Comparison of ENCODE assay signal across 17 cellular contexts in the genomic region with DNA sequence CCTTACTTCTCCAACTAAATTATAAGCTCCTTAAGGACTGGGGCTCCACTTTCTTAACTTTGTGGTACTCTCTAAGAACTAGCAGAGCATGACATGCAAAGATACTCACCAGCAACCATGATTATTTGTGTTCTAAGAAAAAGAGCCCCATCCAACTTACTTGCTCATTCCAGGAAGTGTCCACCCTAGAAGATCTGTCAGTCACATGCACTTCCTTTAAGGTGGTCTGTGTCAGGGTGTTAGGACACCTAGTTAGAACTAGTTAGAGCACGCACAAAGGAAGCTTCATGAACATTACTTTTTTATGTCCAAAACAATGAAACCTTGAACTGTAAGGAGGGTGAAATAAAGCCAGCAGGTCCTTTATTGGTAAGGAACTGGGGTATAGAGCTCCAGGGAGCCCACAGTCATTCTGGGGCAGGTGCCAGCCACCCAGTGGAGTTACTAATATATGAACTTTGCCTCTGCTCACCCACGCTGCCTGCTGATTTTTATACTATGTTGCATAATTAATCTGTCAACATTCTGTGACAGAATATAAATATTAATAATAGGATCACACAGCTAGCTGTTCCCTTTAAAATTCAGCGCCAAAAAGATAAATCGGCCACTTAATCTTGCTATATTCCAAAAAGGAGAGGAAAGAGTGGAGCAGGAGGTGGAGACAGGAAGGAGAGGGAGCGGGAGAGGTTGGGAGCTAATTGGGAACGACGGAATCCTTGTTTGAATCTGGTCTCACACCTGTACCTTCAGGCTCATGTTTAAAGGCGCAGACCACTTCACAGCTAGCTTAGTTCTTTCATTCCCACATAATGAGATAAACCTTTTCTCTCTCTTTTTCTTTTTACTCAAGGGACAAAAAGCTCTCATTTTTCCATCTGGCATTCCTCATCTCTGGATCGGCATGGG.
DNase-seq lines count a peak whose midpoint lies in the region; ATAC-seq and TF ChIP-seq lines count a peak whose summit lies in the region.
"Had no signal": no experiment of that assay in that cellular context is flagged by ENCODE, and none has a peak within 500 bp of the region (broad histone marks: within the 10 kb centered on the region; RNA-seq: fewer than 3 reads in every experiment).

No MANE protein-coding gene starts in this region.

- H3K4me1 ChIP-seq in tibial nerve = no peaks in the 10 kb centered on the region

- no peak for TF ChIP-seq CTCF in activated CD8-positive, alpha-beta T cell treated with anti-CD3 and anti-CD28 coated beads for 36 hours (IDR thresholded peaks at IDR 0.05)
- no peak for TF ChIP-seq CTCF in tibial nerve (IDR thresholded peaks at IDR 0.05)

- H3K4me1 Mint-ChIP-seq in activated CD8-positive, alpha-beta memory T cell treated with anti-CD3 and anti-CD28 coated beads, Interleukin-2, amount 10 ng/mL, durations not matched to agents 7 days and 5 days = peaks cover 18% of the 10 kb centered on the region
- H3K4me1 Mint-ChIP-seq in activated CD8-positive, alpha-beta T cell treated with anti-CD3 and anti-CD28 coated beads for 36 hours (ENCODE audit: low read depth) = peaks cover 22% of the 10 kb centered on the region
- H3K4me1 Mint-ChIP-seq: B cell had no signal

- intact Hi-C loops in activated CD8-positive, alpha-beta T cell treated with anti-CD3 and anti-CD28 coated beads for 36 hours (cut with micrococcal nuclease) = no loop called here

- H3K27ac ChIP-seq in tibial nerve = no peak overlapping the region

- H3K27me3 ChIP-seq in tibial nerve = no peaks in the 10 kb centered on the region

- WGBS in tibial nerve, 2 donors = 66 to 70% methylated on average over 9 of the region's 9 CpGs

- no peak for DNase-seq in activated CD8-positive, alpha-beta memory T cell treated with anti-CD3 and anti-CD28 coated beads, Interleukin-2, amount 10 ng/mL, durations not matched to agents 7 days and 5 days
- DNase-seq in activated CD8-positive, alpha-beta memory T cell treated with anti-CD3 and anti-CD28 coated beads for 24 hours = no peak
- DNase-seq in activated CD8-positive, alpha-beta T cell treated with anti-CD3 and anti-CD28 coated beads for 36 hours = peak; percentile 15
- DNase-seq in left lobe of liver (ENCODE audit: low spot score) (peak; percentile 55), tibial nerve (ENCODE audit: low spot score in 2 of 2) (no peak), NCI-H1694 (lab: John Stamatoyannopoulos, UW) (no peak)
- DNase-seq in activated CD4-positive, CD25-positive, alpha-beta regulatory T cell treated with anti-CD3 and anti-CD28 coated beads, Interleukin-2, amount 50 U/mL, for 72 hours = no peak
- DNase-seq: GDM1, IMR-90, NCI-H1436 treated with DMSO at 0.1 percent for 48 hours, NCI-H2029 treated with DMSO at 0.1 percent for 48 hours, NCI-H2171, NCI-H526, PC-3, RPMI8226 had no signal

- no peaks in the 10 kb centered on the region for H3K27me3 Mint-ChIP-seq in activated CD8-positive, alpha-beta memory T cell treated with anti-CD3 and anti-CD28 coated beads, Interleukin-2, amount 10 ng/mL, durations not matched to agents 7 days and 5 days
- no peaks in the 10 kb centered on the region for H3K27me3 Mint-ChIP-seq in activated CD8-positive, alpha-beta T cell treated with anti-CD3 and anti-CD28 coated beads for 36 hours
- H3K27me3 Mint-ChIP-seq: B cell had no signal

- no peaks in the 10 kb centered on the region for H3K36me3 Mint-ChIP-seq in activated CD8-positive, alpha-beta memory T cell treated with anti-CD3 and anti-CD28 coated beads, Interleukin-2, amount 10 ng/mL, durations not matched to agents 7 days and 5 days
- H3K36me3 Mint-ChIP-seq in activated CD8-positive, alpha-beta T cell treated with anti-CD3 and anti-CD28 coated beads for 36 hours (ENCODE audit: low read depth) = no peaks in the 10 kb centered on the region

- H3K27ac Mint-ChIP-seq in activated CD8-positive, alpha-beta memory T cell treated with anti-CD3 and anti-CD28 coated beads, Interleukin-2, amount 10 ng/mL, durations not matched to agents 7 days and 5 days = no peak overlapping the region
- H3K27ac Mint-ChIP-seq in activated CD8-positive, alpha-beta T cell treated with anti-CD3 and anti-CD28 coated beads for 36 hours = peak overlapping the region; percentile 13
- H3K27ac Mint-ChIP-seq: B cell had no signal

- H3K4me3 ChIP-seq in tibial nerve = no peak overlapping the region

- no peak overlapping the region for H3K4me3 Mint-ChIP-seq in activated CD8-positive, alpha-beta memory T cell treated with anti-CD3 and anti-CD28 coated beads, Interleukin-2, amount 10 ng/mL, durations not matched to agents 7 days and 5 days
- H3K4me3 Mint-ChIP-seq in activated CD8-positive, alpha-beta T cell treated with anti-CD3 and anti-CD28 coated beads for 36 hours = no peak overlapping the region
- H3K4me3 Mint-ChIP-seq: B cell had no signal

- no peaks in the 10 kb centered on the region for H3K9me3 ChIP-seq in tibial nerve

- POLR2A ChIA-PET in activated CD8-positive, alpha-beta T cell treated with anti-CD3 and anti-CD28 coated beads for 36 hours (lab: Charles Lee) = interaction anchor here (0.7 to 0.9 kb wide), 2 partner anchors 8 to 105 kb away, joined by 3 read pairs; no protein-coding TSS in a partner anchor

- H3K9me3 Mint-ChIP-seq in activated CD8-positive, alpha-beta memory T cell treated with anti-CD3 and anti-CD28 coated beads, Interleukin-2, amount 10 ng/mL, durations not matched to agents 7 days and 5 days (ENCODE audit: low read depth) = no peaks in the 10 kb centered on the region
- no peaks in the 10 kb centered on the region for H3K9me3 Mint-ChIP-seq in activated CD8-positive, alpha-beta T cell treated with anti-CD3 and anti-CD28 coated beads for 36 hours

- TF ChIP-seq POLR2A in tibial nerve (IDR thresholded peaks at IDR 0.05) = no peak

- ATAC-seq in activated CD8-positive, alpha-beta memory T cell treated with anti-CD3 and anti-CD28 coated beads, Interleukin-2, amount 10 ng/mL, durations not matched to agents 7 days and 5 days = peak; percentile 49
- ATAC-seq in activated CD8-positive, alpha-beta T cell treated with anti-CD3 and anti-CD28 coated beads for 36 hours = peak; percentile 47
- ATAC-seq in left lobe of liver (peak; percentile 80), GM18870 (IDR thresholded peaks at IDR 0.05; ENCODE audit: unreplicated experiment) (no peak)
- ATAC-seq: PC-3 had no signal

- CTCF ChIA-PET in activated CD8-positive, alpha-beta memory T cell treated with anti-CD3 and anti-CD28 coated beads, Interleukin-2, amount 10 ng/mL, durations not matched to agents 7 days and 5 days (lab: Charles Lee) = no interaction called here
- CTCF ChIA-PET in activated CD8-positive, alpha-beta T cell treated with anti-CD3 and anti-CD28 coated beads for 36 hours (lab: Charles Lee) = interaction anchor here (1.0 to 1.3 kb wide), 2 partner anchors 22 to 162 kb away, joined by 3 read pairs; no protein-coding TSS in a partner anchor

- TF ChIP-seq EP300 in tibial nerve (IDR thresholded peaks at IDR 0.05) = no peak

- no peaks in the 10 kb centered on the region for H3K36me3 ChIP-seq in tibial nerve

Comparison
In these comparisons a context has a peak if more than half of its experiments do, and no peak if none do; other contexts are left out.
1. DNase-seq: peak in activated CD8-positive, alpha-beta T cell treated with anti-CD3 and anti-CD28 coated beads for 36 hours (single experiment) and left lobe of liver (single experiment); none in activated CD8-positive, alpha-beta memory T cell treated with anti-CD3 and anti-CD28 coated beads, Interleukin-2, amount 10 ng/mL, durations not matched to agents 7 days and 5 days (single experiment), activated CD8-positive, alpha-beta memory T cell treated with anti-CD3 and anti-CD28 coated beads for 24 hours (single experiment), tibial nerve (0 of 2), activated CD4-positive, CD25-positive, alpha-beta regulatory T cell treated with anti-CD3 and anti-CD28 coated beads, Interleukin-2, amount 50 U/mL, for 72 hours (single experiment) and NCI-H1694 (single experiment).